In genomic region chr3:148938931-148939330, GRCh38 we compare ENCODE assay signal across 23 cellular contexts. TPM values are rescaled to one million over a fixed set of nuclear protein-coding genes. Genes with fewer than 3 reads are reported as not detected.
DNase-seq lines count a peak whose midpoint lies in the region; ATAC-seq lines count a peak whose summit lies in the region.
"Had no signal": no experiment of that assay in that cellular context is flagged by ENCODE, and none has a peak within 500 bp of the region (broad histone marks: within the 10 kb centered on the region; RNA-seq: fewer than 3 reads in every experiment).

No MANE protein-coding gene starts in this region.

- ATAC-seq in GM21423 (IDR thresholded peaks at IDR 0.05; ENCODE audit: unreplicated experiment): no peak
- no peak for ATAC-seq in esophagus mucosa
- ATAC-seq: HCT116, HepG2 had no signal

- peak; percentile 64 for DNase-seq in Ammon's horn (ENCODE audit: low spot score)
- peak in 9 of 61 donors; percentile 7 to 45 (median 16) for DNase-seq in caudate nucleus (lab: John Stamatoyannopoulos, UW)
- peak; percentile 70 for DNase-seq in pons (ENCODE audit: low spot score)
- no peak for DNase-seq in GM19238 (ENCODE audit: insufficient read length, low spot score)
- DNase-seq in NCI-H146 (lab: John Stamatoyannopoulos, UW): no peak
- DNase-seq: Calu3; CD4-positive, alpha-beta T cell; GF-D8; GOT3; NCI-H1417; NCI-H187 treated with DMSO at 0.1 percent for 48 hours; NCI-H2227 treated with DMSO at 0.1 percent for 48 hours; NCI-H510A treated with DMSO at 0.1 percent for 48 hours; NCI-H774; RPMI8226; SIG-M5 had no signal

- H3K27ac ChIP-seq in caudate nucleus (ENCODE audit: low read depth, low read length): peak overlapping the region; percentile 65
- peak overlapping the region; percentile 36 for H3K27ac ChIP-seq in layer of hippocampus (ENCODE audit: low read depth, low read length)
- H3K27ac ChIP-seq: 22Rv1, KMS-11 had no signal

- H3K27me3 ChIP-seq in layer of hippocampus (ENCODE audit: control insufficient read depth, insufficient read depth, low read length): no peaks in the 10 kb centered on the region

RNA-seq across cellular contexts. Expression of gene GYG1, which starts 52.4 kb away (rescaled TPM):
- total RNA-seq in esophagus mucosa: 24.4 TPM

Comparison
In these comparisons a context has a peak if more than half of its experiments do, and no peak if none do; other contexts are left out.
1. DNase-seq: peak in Ammon's horn (single experiment) and pons (single experiment); none in GM19238 (single experiment) and NCI-H146 (single experiment).